ENCODE assay signal across 8 cellular contexts in genomic region chrX:73855546-73855945, GRCh38. TPM values are rescaled to one million over a fixed set of nuclear protein-coding genes. Genes with fewer than 3 reads are reported as not detected.
DNase-seq lines count a peak whose midpoint lies in the region; ATAC-seq and TF ChIP-seq lines count a peak whose summit lies in the region.

No MANE protein-coding gene starts in this region.

- peak; percentile 55 for DNase-seq in GM03348 (ENCODE audit: low spot score)
- peak; percentile 87 for DNase-seq in KBM-7
- DNase-seq in RPMI8226: peak; percentile 63
- peak; percentile 18 for DNase-seq in activated T-helper 2 cell treated with anti-CD3 and anti-CD28 coated beads, Interferon-gamma antibody, Interleukin-2, Interleukin-4, amounts not matched to agents 10 μg/mL and 5 μg/mL and 100 μg/mL, durations not matched to agents 14 hours and 24 hours and 36 hours (ENCODE audit: low spot score)
- DNase-seq in foreskin keratinocyte: peak; percentile 11 to 30
- peak; percentile 26 to 86 for DNase-seq in trophoblast cell
- DNase-seq in ureter (ENCODE audit: low spot score): peak; percentile 81
- DNase-seq in SHP77 treated with DMSO at 0.1 percent for 48 hours (lab: John Stamatoyannopoulos, UW): no peak

- no peak overlapping the region for H3K4me3 ChIP-seq in trophoblast cell (ENCODE audit: low read depth, low read length)

- no peaks in the 10 kb centered on the region for H3K79me1 ChIP-seq in trophoblast cell (ENCODE audit: low read length)

- no peak overlapping the region for H2AFZ ChIP-seq in trophoblast cell (ENCODE audit: insufficient read depth, low read length, poor library complexity)

- H3K4me3 Mint-ChIP-seq in activated T-helper 2 cell treated with anti-CD3 and anti-CD28 coated beads, Interferon-gamma antibody, Interleukin-2, Interleukin-4, amounts not matched to agents 10 μg/mL and 5 μg/mL and 100 μg/mL, durations not matched to agents 14 hours and 24 hours and 36 hours (ENCODE audit: low read depth): no peak overlapping the region

- H3K79me2 ChIP-seq in trophoblast cell (ENCODE audit: control insufficient read depth, insufficient read depth, low read length, poor library complexity): no peaks in the 10 kb centered on the region

- H2BK5ac ChIP-seq in trophoblast cell (ENCODE audit: low read depth, low read length, poor library complexity): no peak overlapping the region

- H3K9me3 Mint-ChIP-seq in activated T-helper 2 cell treated with anti-CD3 and anti-CD28 coated beads, Interferon-gamma antibody, Interleukin-2, Interleukin-4, amounts not matched to agents 10 μg/mL and 5 μg/mL and 100 μg/mL, durations not matched to agents 14 hours and 24 hours and 36 hours: no peaks in the 10 kb centered on the region

- H3K4me1 ChIP-seq in foreskin keratinocyte: no peaks in the 10 kb centered on the region
- no peaks in the 10 kb centered on the region for H3K4me1 ChIP-seq in trophoblast cell (ENCODE audit: control insufficient read depth in 1 of 2, insufficient read depth in 2 of 2, low read length in 2 of 2)

- no peaks in the 10 kb centered on the region for H3K4me1 Mint-ChIP-seq in activated T-helper 2 cell treated with anti-CD3 and anti-CD28 coated beads, Interferon-gamma antibody, Interleukin-2, Interleukin-4, amounts not matched to agents 10 μg/mL and 5 μg/mL and 100 μg/mL, durations not matched to agents 14 hours and 24 hours and 36 hours (ENCODE audit: low read depth)

- no peaks in the 10 kb centered on the region for H3K27me3 ChIP-seq in foreskin keratinocyte
- no peaks in the 10 kb centered on the region for H3K27me3 ChIP-seq in trophoblast cell (ENCODE audit: insufficient read depth, low read length)

- H3K4ac ChIP-seq in trophoblast cell (ENCODE audit: low read depth, low read length): no peak overlapping the region

- in situ Hi-C loops in KBM-7 (cut with MboI; ENCODE audit: low pct_unique_long_range_greater_than_20kb, low sequenced_read_pairs): loop anchor here (25.0 kb wide), 2 partner anchors 282 to 482 kb away; no protein-coding TSS in a partner anchor

- H4K12ac ChIP-seq in trophoblast cell (ENCODE audit: low read depth, low read length): no peak overlapping the region

- H3K14ac ChIP-seq in trophoblast cell (ENCODE audit: low read length): no peak overlapping the region

- H3K4me2 ChIP-seq in trophoblast cell (ENCODE audit: low read length): no peak overlapping the region

- no peaks in the 10 kb centered on the region for H3K9me3 ChIP-seq in trophoblast cell (ENCODE audit: insufficient read depth, low read depth, low read length)

- WGBS in trophoblast cell (ENCODE audit: extremely low coverage, insufficient coverage, insufficient read length): no CpG with 5 or more reads among the region's 2 CpGs

- no peaks in the 10 kb centered on the region for H3K36me3 Mint-ChIP-seq in activated T-helper 2 cell treated with anti-CD3 and anti-CD28 coated beads, Interferon-gamma antibody, Interleukin-2, Interleukin-4, amounts not matched to agents 10 μg/mL and 5 μg/mL and 100 μg/mL, durations not matched to agents 14 hours and 24 hours and 36 hours (ENCODE audit: low read depth)

- intact Hi-C loops in activated T-helper 2 cell treated with anti-CD3 and anti-CD28 coated beads, Interferon-gamma antibody, Interleukin-2, Interleukin-4, amounts not matched to agents 10 μg/mL and 5 μg/mL and 100 μg/mL, durations not matched to agents 14 hours and 24 hours and 36 hours (cut with micrococcal nuclease): loop anchor here (1.0 to 5.0 kb wide), 4 partner anchors 160 to 697 kb away; no protein-coding TSS in a partner anchor

- H3K27me3 Mint-ChIP-seq in activated T-helper 2 cell treated with anti-CD3 and anti-CD28 coated beads, Interferon-gamma antibody, Interleukin-2, Interleukin-4, amounts not matched to agents 10 μg/mL and 5 μg/mL and 100 μg/mL, durations not matched to agents 14 hours and 24 hours and 36 hours (ENCODE audit: low read depth): no peaks in the 10 kb centered on the region

- H2BK12ac ChIP-seq in trophoblast cell (ENCODE audit: low read length): no peak overlapping the region

- H3K27ac ChIP-seq in foreskin keratinocyte: no peak overlapping the region
- H3K27ac ChIP-seq in trophoblast cell (ENCODE audit: low read depth, low read length): no peak overlapping the region

- H2AK5ac ChIP-seq in trophoblast cell (ENCODE audit: low read length): no peak overlapping the region

- peak; percentile 76 for TF ChIP-seq CTCF in foreskin keratinocyte (conservative IDR thresholded peaks at IDR 0.05)

- H3K9ac ChIP-seq in trophoblast cell (ENCODE audit: low read length): no peak overlapping the region

- peak overlapping the region; percentile 24 for H4K91ac ChIP-seq in trophoblast cell (ENCODE audit: low read depth, low read length)

- H3K27ac Mint-ChIP-seq in activated T-helper 2 cell treated with anti-CD3 and anti-CD28 coated beads, Interferon-gamma antibody, Interleukin-2, Interleukin-4, amounts not matched to agents 10 μg/mL and 5 μg/mL and 100 μg/mL, durations not matched to agents 14 hours and 24 hours and 36 hours: no peak overlapping the region

- ATAC-seq in foreskin keratinocyte: peak; percentile 48

- H2BK120ac ChIP-seq in trophoblast cell (ENCODE audit: insufficient read depth, low read length, poor library complexity): no peak overlapping the region

- no peaks in the 10 kb centered on the region for H3K36me3 ChIP-seq in trophoblast cell (ENCODE audit: control insufficient read depth in 1 of 2, insufficient read depth in 2 of 2, low read length in 2 of 2)

- no peak overlapping the region for H4K8ac ChIP-seq in trophoblast cell (ENCODE audit: low read depth, low read length)

- no peak overlapping the region for H3K18ac ChIP-seq in trophoblast cell (ENCODE audit: low read length)

- no peak overlapping the region for H3K23ac ChIP-seq in trophoblast cell (ENCODE audit: low read length)

RNA-seq across cellular contexts. Expression of gene XIST, which starts 3.0 kb away (rescaled TPM):
- not detected in 2 replicates for total RNA-seq in activated T-helper 2 cell treated with anti-CD3 and anti-CD28 coated beads, Interferon-gamma antibody, Interleukin-2, Interleukin-4, amounts not matched to agents 10 μg/mL and 5 μg/mL and 100 μg/mL, durations not matched to agents 14 hours and 24 hours and 36 hours
- total RNA-seq in foreskin keratinocyte (not detected in 2 replicates), ureter (642 TPM)
- not detected in 2 replicates for polyA plus RNA-seq in foreskin keratinocyte
- polyA plus RNA-seq in trophoblast cell (2013): under 0.01 and 0.01 TPM in 2 replicates
